Comparison of ENCODE assay signal across 9 cellular contexts in genomic region chr12:113207621-113208040, GRCh38. TPM values are rescaled to one million over a fixed set of nuclear protein-coding genes. Genes with fewer than 3 reads are reported as not detected.
DNase-seq lines count a peak whose midpoint lies in the region; ATAC-seq, FAIRE-seq and TF ChIP-seq lines count a peak whose summit lies in the region.
"Had no signal": no experiment of that assay in that cellular context is flagged by ENCODE, and none has a peak within 500 bp of the region (broad histone marks: within the 10 kb centered on the region; RNA-seq: fewer than 3 reads in every experiment).

No MANE protein-coding gene starts in this region.

- H3K4me3 ChIP-seq in MM.1S (ENCODE audit: low read length) = peak overlapping the region; percentile 35; the same call in 1 of the 2 replicates
- no peak overlapping the region for H3K4me3 ChIP-seq in K562
- H3K4me3 ChIP-seq: SJCRH30 had no signal

- WGBS in K562 (ENCODE audit: insufficient coverage, low coverage, missing lambda C conversion rate) = 41% methylated on average over 6 of the region's 6 CpGs

- CTCF ChIA-PET in K562 (lab: Yijun Ruan, JAX; ENCODE audit: low intra/inter-chr PET ratio) = no interaction called here

- peaks cover 24% of the 10 kb centered on the region for H3F3A ChIP-seq in MM.1S (ENCODE audit: insufficient read depth, low read length)

- no TSS peak for BruUV-seq in K562 (replicated peaks; lab: Mats Ljungman, UMichigan)

- ATAC-seq in GM19023 (IDR thresholded peaks at IDR 0.05; ENCODE audit: unreplicated experiment) = peak; percentile 1
- no peak for ATAC-seq in K562
- ATAC-seq in GM18867 (IDR thresholded peaks at IDR 0.05; ENCODE audit: unreplicated experiment) = no peak
- no peak for ATAC-seq in HG02973 (IDR thresholded peaks at IDR 0.05; ENCODE audit: unreplicated experiment)

- H4K20me1 ChIP-seq in MM.1S (ENCODE audit: insufficient read depth, low read length) (no peaks in the 10 kb centered on the region), K562 (replicated peaks; ENCODE audit: control insufficient read depth, insufficient read depth, low read length) (no peaks in the 10 kb centered on the region)

- TF ChIP-seq POLR2A in K562 (conservative IDR thresholded peaks at IDR 0.05) = no peak

- in situ Hi-C loops in K562 (cut with MboI) = no loop called here

- H3K9me3 ChIP-seq in MM.1S (replicated peaks; ENCODE audit: insufficient read depth, low read length) (no peaks in the 10 kb centered on the region), K562 (replicated peaks; ENCODE audit: control insufficient read depth, insufficient read depth, low read depth, low read length) (no peaks in the 10 kb centered on the region)
- H3K9me3 ChIP-seq: SJCRH30 had no signal

- H3K4me2 ChIP-seq in MM.1S (ENCODE audit: low read depth, low read length) = peak overlapping the region; percentile 64
- no peak overlapping the region for H3K4me2 ChIP-seq in K562 (ENCODE audit: insufficient read depth, low read length)

- no peaks in the 10 kb centered on the region for H3K9me1 ChIP-seq in K562 (ENCODE audit: control insufficient read depth, insufficient read depth, low read length)

- peaks cover 21% of the 10 kb centered on the region for H3K4me1 ChIP-seq in MM.1S (ENCODE audit: low read length)
- peaks cover 23 to 29% of the 10 kb centered on the region in 2 experiments for H3K4me1 ChIP-seq in K562 (replicated peaks in 1 of 2; ENCODE audit: control insufficient read depth in 2 of 2, insufficient read depth in 2 of 2, low read length in 2 of 2)

- H3K27ac ChIP-seq in 22Rv1 (0 out of 2 replicates have a peak overlapping the region, but pooled peaks have one; percentile 43), MM.1S (ENCODE audit: low read length) (peak overlapping the region; percentile 97), K562 (ENCODE audit: extremely low read depth, low read depth, low read length) (peak overlapping the region; percentile 15; the same call in 1 of the 3 replicates), caudate nucleus (ENCODE audit: low read depth, low read length) (no peak overlapping the region)

- no peaks in the 10 kb centered on the region for H3K27me3 ChIP-seq in MM.1S (replicated peaks; ENCODE audit: insufficient read depth, low read length)
- no peaks in the 10 kb centered on the region for H3K27me3 ChIP-seq in K562 (ENCODE audit: control insufficient read depth in 2 of 2, insufficient read depth in 2 of 2, low read length in 2 of 2)
- H3K27me3 ChIP-seq: SJCRH30 had no signal

- FAIRE-seq in K562 (lab: Jason Lieb, UNC) = no peak

- TF ChIP-seq CTCF in 22Rv1 (IDR thresholded peaks at IDR 0.05) (no peak), MM.1S (IDR thresholded peaks at IDR 0.05; ENCODE audit: low read length) (no peak), K562 (IDR thresholded peaks at IDR 0.05 in 2 of 3, conservative IDR thresholded peaks at IDR 0.05 in 1 of 3; ENCODE audit: insufficient read depth in 2 of 3, low read depth in 1 of 3, low read length in 3 of 3) (no peak)

- TF ChIP-seq EP300 in K562 (IDR thresholded peaks at IDR 0.05; ENCODE audit: low read length) = no peak

- intact Hi-C loops in K562 (cut with micrococcal nuclease) = no loop called here

- no peak overlapping the region for H2AFZ ChIP-seq in MM.1S (ENCODE audit: low read length)
- peak overlapping the region; percentile 78 for H2AFZ ChIP-seq in K562 (ENCODE audit: low read depth, low read length)

- POLR2A ChIA-PET in K562 (lab: Yijun Ruan, JAX) = interaction anchor here (0.5 to 0.9 kb wide), 4 partner anchors 15 to 375 kb away, joined by 3 to 4 read pairs (median 3); no protein-coding TSS in a partner anchor

- no peak for TF ChIP-seq RAD21 in K562 (CRISPR knock-in tag; conservative IDR thresholded peaks at IDR 0.05 in 1 of 2, IDR thresholded peaks at IDR 0.05 in 1 of 2)

- DNase-seq in MM.1S = no peak
- DNase-seq in K562 (ENCODE audit: extremely low read depth in 1 of 4, low spot score in 3 of 4) = no peak
- DNase-seq in COR-L47 (lab: John Stamatoyannopoulos, UW) = no peak
- no peak for DNase-seq in caudate nucleus (lab: John Stamatoyannopoulos, UW)

- H3K36me3 ChIP-seq in MM.1S (replicated peaks; ENCODE audit: insufficient read depth, low read length) (no peaks in the 10 kb centered on the region), K562 (ENCODE audit: control insufficient read depth, insufficient read depth, low read length) (no peaks in the 10 kb centered on the region)
- H3K36me3 ChIP-seq: SJCRH30 had no signal

- H3K9ac ChIP-seq in MM.1S (ENCODE audit: low read length) = peak overlapping the region; percentile 28; the same call in 1 of the 2 replicates
- H3K9ac ChIP-seq in K562 (ENCODE audit: insufficient read depth in 1 of 2, low read depth in 2 of 2, low read length in 2 of 2) = no peak overlapping the region

- H3K79me2 ChIP-seq in MM.1S (ENCODE audit: low read length) (no peaks in the 10 kb centered on the region), K562 (ENCODE audit: control insufficient read depth, insufficient read depth, low read length) (no peaks in the 10 kb centered on the region)

- H3K9me2 ChIP-seq in MM.1S (replicated peaks; ENCODE audit: insufficient read depth, low read length) = no peaks in the 10 kb centered on the region

RNA-seq across cellular contexts. Expression of gene TPCN1, which starts 13.6 kb away (rescaled TPM):
- 112 and 252 TPM in 2 replicates for total RNA-seq in K562 (2011; cell fraction: chromatin; rRNA removed; ENCODE audit: low replicate concordance)
- total RNA-seq in K562 (2011; cell fraction: nucleolus; rRNA removed) = 110 and 123 TPM in 2 replicates
- 98.7 and 108 TPM in 2 replicates for total RNA-seq in K562 (2011; cell fraction: nucleoplasm; rRNA removed)
- total RNA-seq in K562 (2014; rRNA removed) (6.4 and 9.2 TPM in 2 replicates), K562 (2014; rRNA removed; fragmentation: Illumina TruSeq; extraction: Trizol) (5.5 and 6.1 TPM in 2 replicates), K562 (2015; rRNA removed; fragmentation: Illumina TruSeq; extraction: Trizol) (7.4 and 7.8 TPM in 2 replicates), K562 (2021) (23.8 and 27.2 TPM in 2 replicates)
- polyA plus RNA-seq in K562 (2011; rRNA removed) (12.8 and 18.9 TPM in 2 replicates), K562 (2014; fragmentation: Illumina TruSeq; extraction: Trizol) (16.2 and 17.0 TPM in 2 replicates), K562 (2014; fragmentation: Nextera tagmentation; extraction: Ambion mirVana) (1 to 10 TPM in 1 of 2 experiments, under 1 TPM in 1; 0.80 to 1.1 TPM), K562 (2014; rRNA removed) (19.2 and 19.3 TPM in 2 replicates)
- 8.0 and 10.3 TPM in 2 replicates for polyA plus RNA-seq in K562 (2011; cell fraction: cytosol; rRNA removed)
- polyA plus RNA-seq in K562 (2011; cell fraction: nucleus; rRNA removed) = 137 and 160 TPM in 2 replicates
- 20.9 and 33.9 TPM in 2 replicates for polyA plus RNA-seq in K562 (2012)
- 7.8 and 12.1 TPM in 2 replicates for polyA minus RNA-seq in K562 (2011; rRNA and poly(A)+ RNA removed)
- polyA minus RNA-seq in K562 (2011; cell fraction: cytosol; rRNA and poly(A)+ RNA removed) = 17.9 and 21.8 TPM in 2 replicates
- polyA minus RNA-seq in K562 (2011; cell fraction: nucleus; rRNA and poly(A)+ RNA removed) = 30.6 and 40.4 TPM in 2 replicates

RNA-seq across cellular contexts. Expression of gene RITA1, which starts 22.1 kb away (rescaled TPM):
- total RNA-seq in K562 (2011; cell fraction: chromatin; rRNA removed; ENCODE audit: low replicate concordance) = 9.9 and 32.6 TPM in 2 replicates
- 18.9 and 25.0 TPM in 2 replicates for total RNA-seq in K562 (2011; cell fraction: nucleolus; rRNA removed)
- 17.7 and 18.0 TPM in 2 replicates for total RNA-seq in K562 (2011; cell fraction: nucleoplasm; rRNA removed)
- total RNA-seq in K562 (2014; rRNA removed) (40.4 and 52.0 TPM in 2 replicates), K562 (2014; rRNA removed; fragmentation: Illumina TruSeq; extraction: Trizol) (12.7 and 15.6 TPM in 2 replicates), K562 (2015; rRNA removed; fragmentation: Illumina TruSeq; extraction: Trizol) (34.3 and 36.7 TPM in 2 replicates), K562 (2021) (34.9 and 38.9 TPM in 2 replicates)
- polyA plus RNA-seq in K562 (2011; rRNA removed) (17.6 and 17.9 TPM in 2 replicates), K562 (2014; fragmentation: Illumina TruSeq; extraction: Trizol) (18.0 and 27.7 TPM in 2 replicates), K562 (2014; fragmentation: Nextera tagmentation; extraction: Ambion mirVana) (1 to 10 TPM; 2.8 to 3.5 TPM), K562 (2014; rRNA removed) (26.4 and 35.0 TPM in 2 replicates)
- 23.1 and 48.6 TPM in 2 replicates for polyA plus RNA-seq in K562 (2011; cell fraction: cytosol; rRNA removed)
- 10.9 and 15.7 TPM in 2 replicates for polyA plus RNA-seq in K562 (2011; cell fraction: nucleus; rRNA removed)
- polyA plus RNA-seq in K562 (2012) = 23.0 and 27.5 TPM in 2 replicates
- polyA minus RNA-seq in K562 (2011; rRNA and poly(A)+ RNA removed) = 10.0 and 13.0 TPM in 2 replicates
- 12.1 and 15.7 TPM in 2 replicates for polyA minus RNA-seq in K562 (2011; cell fraction: cytosol; rRNA and poly(A)+ RNA removed)
- 11.0 and 11.4 TPM in 2 replicates for polyA minus RNA-seq in K562 (2011; cell fraction: nucleus; rRNA and poly(A)+ RNA removed)

RNA-seq across cellular contexts. Expression of gene DDX54, which starts 22.4 kb away (rescaled TPM):
- total RNA-seq in K562 (2011; cell fraction: chromatin; rRNA removed; ENCODE audit: low replicate concordance) = 60.9 and 181 TPM in 2 replicates
- 87.0 and 87.2 TPM in 2 replicates for total RNA-seq in K562 (2011; cell fraction: nucleolus; rRNA removed)
- total RNA-seq in K562 (2011; cell fraction: nucleoplasm; rRNA removed) = 56.8 and 61.4 TPM in 2 replicates
- total RNA-seq in K562 (2014; rRNA removed) = 100 and 135 TPM in 2 replicates
- 23.9 and 25.8 TPM in 2 replicates for total RNA-seq in K562 (2014; rRNA removed; fragmentation: Illumina TruSeq; extraction: Trizol)
- 48.5 and 51.4 TPM in 2 replicates for total RNA-seq in K562 (2015; rRNA removed; fragmentation: Illumina TruSeq; extraction: Trizol)
- total RNA-seq in K562 (2021) = 128 and 132 TPM in 2 replicates
- 56.6 and 80.5 TPM in 2 replicates for polyA plus RNA-seq in K562 (2011; rRNA removed)
- polyA plus RNA-seq in K562 (2011; cell fraction: cytosol; rRNA removed) = 71.0 and 78.8 TPM in 2 replicates
- polyA plus RNA-seq in K562 (2011; cell fraction: nucleus; rRNA removed) = 76.8 and 95.6 TPM in 2 replicates
- polyA plus RNA-seq in K562 (2012) = 48.8 and 67.9 TPM in 2 replicates
- polyA plus RNA-seq in K562 (2014; fragmentation: Illumina TruSeq; extraction: Trizol) = 44.4 and 77.7 TPM in 2 replicates
- polyA plus RNA-seq in K562 (2014; fragmentation: Nextera tagmentation; extraction: Ambion mirVana) = 1 to 10 TPM; 1.4 to 3.1 TPM
- 74.4 and 107 TPM in 2 replicates for polyA plus RNA-seq in K562 (2014; rRNA removed)
- 47.0 and 50.2 TPM in 2 replicates for polyA minus RNA-seq in K562 (2011; rRNA and poly(A)+ RNA removed)
- 52.1 and 64.3 TPM in 2 replicates for polyA minus RNA-seq in K562 (2011; cell fraction: cytosol; rRNA and poly(A)+ RNA removed)
- polyA minus RNA-seq in K562 (2011; cell fraction: nucleus; rRNA and poly(A)+ RNA removed) = 31.1 and 49.1 TPM in 2 replicates

RNA-seq across cellular contexts. Expression of gene CFAP73, which starts 58.1 kb away (rescaled TPM):
- not detected in 2 replicates for total RNA-seq in K562 (2011; cell fraction: chromatin; rRNA removed; ENCODE audit: low replicate concordance)
- total RNA-seq in K562 (2011; cell fraction: nucleolus; rRNA removed) = not detected in 2 replicates
- total RNA-seq in K562 (2011; cell fraction: nucleoplasm; rRNA removed) = not detected in 2 replicates
- total RNA-seq in K562 (2014; rRNA removed) (not detected in 2 replicates), K562 (2014; rRNA removed; fragmentation: Illumina TruSeq; extraction: Trizol) (not detected in 2 replicates), K562 (2015; rRNA removed; fragmentation: Illumina TruSeq; extraction: Trizol) (not detected in 2 replicates), K562 (2021) (not detected in 2 replicates)
- polyA plus RNA-seq in K562 (2011; rRNA removed) (not detected in 2 replicates), K562 (2014; fragmentation: Illumina TruSeq; extraction: Trizol) (not detected in 2 replicates), K562 (2014; fragmentation: Nextera tagmentation; extraction: Ambion mirVana) (not detected), K562 (2014; rRNA removed) (not detected in 2 replicates)
- polyA plus RNA-seq in K562 (2011; cell fraction: cytosol; rRNA removed) = not detected in 2 replicates
- polyA plus RNA-seq in K562 (2011; cell fraction: nucleus; rRNA removed) = not detected in 2 replicates
- 0.14 and 0.17 TPM in 2 replicates for polyA plus RNA-seq in K562 (2012)
- not detected in 2 replicates for polyA minus RNA-seq in K562 (2011; rRNA and poly(A)+ RNA removed)
- not detected in 2 replicates for polyA minus RNA-seq in K562 (2011; cell fraction: cytosol; rRNA and poly(A)+ RNA removed)
- not detected in 2 replicates for polyA minus RNA-seq in K562 (2011; cell fraction: nucleus; rRNA and poly(A)+ RNA removed)
- total RNA-seq: SJCRH30 had no signal
